In genomic region chr9:98786750-98787510, GRCh38 we compare ENCODE assay signal across 22 cellular contexts. TPM values are rescaled to one million over a fixed set of nuclear protein-coding genes. Genes with fewer than 3 reads are reported as not detected.
A peak's percentile ranks its signal among the peaks of the same experiment; 100 is the strongest.
DNase-seq lines count a peak whose midpoint lies in the region; ATAC-seq, FAIRE-seq and TF ChIP-seq lines count a peak whose summit lies in the region.
"Had no signal": no experiment of that assay in that cellular context is flagged by ENCODE, and none has a peak within 500 bp of the region (broad histone marks: within the 10 kb centered on the region; RNA-seq: fewer than 3 reads in every experiment).

No MANE protein-coding gene starts in this region.

- H3K27me3 ChIP-seq in IMR-90 (ENCODE audit: control insufficient read depth, insufficient read depth, low read length) (no peaks in the 10 kb centered on the region), small intestine (ENCODE audit: control insufficient read depth in 2 of 2, insufficient read depth in 2 of 2, low read length in 2 of 2) (no peaks in the 10 kb centered on the region)
- H3K27me3 ChIP-seq: Peyer's patch had no signal

- TF ChIP-seq CTCF in IMR-90 (conservative IDR thresholded peaks at IDR 0.05; ENCODE audit: low read depth, low read length), result no peak

- H4K5ac ChIP-seq in IMR-90 (ENCODE audit: low read depth, low read length), result no peak overlapping the region

- no peak overlapping the region for H3K14ac ChIP-seq in IMR-90 (replicated peaks; ENCODE audit: low read depth, low read length)

- peak overlapping the region; percentile 15 for H2AK9ac ChIP-seq in IMR-90 (replicated peaks; ENCODE audit: low read depth, low read length, poor library complexity)

- H2AFZ ChIP-seq in IMR-90 (replicated peaks; ENCODE audit: low read length, poor library complexity), result no peak overlapping the region
- H2AFZ ChIP-seq: GM23248 had no signal

- ATAC-seq in IMR-90 (ENCODE audit: low read depth), result no peak
- ATAC-seq in activated T-helper 17 cell treated with anti-CD3 and anti-CD28 coated beads, Interleukin-2, amount 50 U/mL, for 72 hours (replicated peaks), result no peak
- ATAC-seq in left lobe of liver, result no peak
- ATAC-seq in HG02798 (IDR thresholded peaks at IDR 0.05; ENCODE audit: poor library complexity, unreplicated experiment), result no peak
- ATAC-seq in HG02938 (IDR thresholded peaks at IDR 0.05; ENCODE audit: unreplicated experiment), result no peak
- ATAC-seq: A549, GM12878 had no signal

- 100% methylated on average over 1 of the region's 4 CpGs; no CpG with 5 or more reads in 1 of the 2 experiments for WGBS in IMR-90 (ENCODE audit: extremely low coverage in 2 of 2, insufficient read length in 1 of 2), 2 experiments
- WGBS in small intestine, 3 donors, result 84 to 98% (median 89%) methylated on average over 4 of the region's 4 CpGs

- H3K36me3 Mint-ChIP-seq in activated T-helper 17 cell treated with anti-CD3 and anti-CD28 coated beads, Interleukin-2, amount 50 U/mL, for 72 hours (ENCODE audit: low read depth), result peaks cover 25% of the 10 kb centered on the region

- no peak for DNase-seq in IMR-90
- DNase-seq in left lobe of liver (ENCODE audit: low spot score), result peak; percentile 18
- peak; percentile 70 for DNase-seq in small intestine
- DNase-seq in SK-N-DZ (ENCODE audit: low spot score), result no peak
- DNase-seq in DMS53 (lab: John Stamatoyannopoulos, UW), result no peak
- DNase-seq: Caco-2, GM23248, Karpas-422, MM.1S, NCI-H1417, NCI-H2029 treated with DMSO at 0.1 percent for 48 hours, NCI-H510A treated with DMSO at 0.1 percent for 48 hours, SHP77 had no signal

- no peak for FAIRE-seq in small intestine (lab: Jason Lieb, UNC)
- FAIRE-seq: A549, GM12878, GM18507, GM19239 had no signal

- no peak overlapping the region for H3K4me2 ChIP-seq in IMR-90 (ENCODE audit: low read depth, low read length)
- H3K4me2 ChIP-seq: A549 had no signal

- no peak overlapping the region for H3K23ac ChIP-seq in IMR-90 (ENCODE audit: low read depth, low read length)

- H3K18ac ChIP-seq in IMR-90 (ENCODE audit: low read depth, low read length), result no peak overlapping the region

- no peak for TF ChIP-seq RAD21 in IMR-90 (IDR thresholded peaks at IDR 0.05; ENCODE audit: low read length)

- peaks cover 31 to 51% of the 10 kb centered on the region in 2 experiments for H3K79me1 ChIP-seq in IMR-90 (ENCODE audit: low read depth in 1 of 2, low read length in 2 of 2)

- H2BK15ac ChIP-seq in IMR-90 (ENCODE audit: low read depth, low read length), result no peak overlapping the region

- no peak overlapping the region for H4K8ac ChIP-seq in IMR-90 (ENCODE audit: low read depth in 2 of 2, low read length in 2 of 2)

- H3K4me3 Mint-ChIP-seq in activated T-helper 17 cell treated with anti-CD3 and anti-CD28 coated beads, Interleukin-2, amount 50 U/mL, for 72 hours, result no peak overlapping the region
- H3K4me3 Mint-ChIP-seq: CD14-positive monocyte had no signal

- H3K9me3 ChIP-seq in IMR-90 (ENCODE audit: control insufficient read depth, insufficient read depth, low read length), result no peaks in the 10 kb centered on the region
- no peaks in the 10 kb centered on the region for H3K9me3 ChIP-seq in small intestine (ENCODE audit: control insufficient read depth, low read depth)
- H3K9me3 ChIP-seq: A549, Caco-2, Peyer's patch had no signal

- H3K4me1 Mint-ChIP-seq in activated T-helper 17 cell treated with anti-CD3 and anti-CD28 coated beads, Interleukin-2, amount 50 U/mL, for 72 hours, result no peaks in the 10 kb centered on the region

- POLR2A ChIA-PET in IMR-90 (lab: Charles Lee; ENCODE audit: unreplicated experiment), result no interaction called here

- H2BK5ac ChIP-seq in IMR-90 (ENCODE audit: low read depth, low read length, poor library complexity, severe bottlenecking), result no peak overlapping the region

- H4K91ac ChIP-seq in IMR-90 (ENCODE audit: insufficient read depth, low read depth, low read length), result no peak overlapping the region

- no peaks in the 10 kb centered on the region for H3K9me3 Mint-ChIP-seq in activated T-helper 17 cell treated with anti-CD3 and anti-CD28 coated beads, Interleukin-2, amount 50 U/mL, for 72 hours
- H3K9me3 Mint-ChIP-seq: CD14-positive monocyte had no signal

- peaks cover 31% of the 10 kb centered on the region for H3K36me3 ChIP-seq in IMR-90 (ENCODE audit: control insufficient read depth, insufficient read depth, low read length)
- no peaks in the 10 kb centered on the region for H3K36me3 ChIP-seq in small intestine (ENCODE audit: control insufficient read depth in 2 of 2, insufficient read depth in 2 of 2, low read length in 2 of 2)

- in situ Hi-C loops in IMR-90 (cut with MboI; ENCODE audit: low sequenced_read_pairs), result no loop called here

- no peak overlapping the region for H3K4ac ChIP-seq in IMR-90 (ENCODE audit: low read depth, low read length)

- peaks cover 18% of the 10 kb centered on the region for H3K9me1 ChIP-seq in IMR-90 (ENCODE audit: insufficient read depth, low read length)

- no peak overlapping the region for H2BK20ac ChIP-seq in IMR-90 (ENCODE audit: low read depth, low read length)

- intact Hi-C loops in IMR-90 (cut with micrococcal nuclease), result no loop called here

- no peak overlapping the region for H3K9ac ChIP-seq in IMR-90 (ENCODE audit: low read depth, low read length)
- H3K9ac ChIP-seq: GM23248 had no signal

- no peak overlapping the region for H2BK120ac ChIP-seq in IMR-90 (ENCODE audit: low read depth, low read length)

- H3K56ac ChIP-seq in IMR-90 (ENCODE audit: extremely low read depth, insufficient read depth, low read length), result no peak overlapping the region

- H3K27ac ChIP-seq in IMR-90 (ENCODE audit: insufficient read depth, low read length) (no peak overlapping the region), small intestine (ENCODE audit: low read depth in 1 of 2, low read length in 1 of 2) (no peak overlapping the region)
- H3K27ac ChIP-seq: A549, GM23248 had no signal

- no peak for TF ChIP-seq POLR2A in IMR-90 (IDR thresholded peaks at IDR 0.05; ENCODE audit: low read depth, low read length)

- H3K4me1 ChIP-seq in IMR-90 (ENCODE audit: control insufficient read depth, insufficient read depth, low read length) (peaks cover 4% of the 10 kb centered on the region), small intestine (ENCODE audit: control insufficient read depth in 2 of 2, insufficient read depth in 1 of 2, low read depth in 1 of 2, low read length in 1 of 2) (peaks cover 0 to 3% of the 10 kb centered on the region in 2 donors)

- no peak overlapping the region for H3K4me3 ChIP-seq in IMR-90 (ENCODE audit: insufficient read depth, low read depth, low read length)
- no peak overlapping the region for H3K4me3 ChIP-seq in small intestine (ENCODE audit: low read depth in 1 of 2, low read length in 2 of 2)
- H3K4me3 ChIP-seq: A549, GM12878, GM23248, Peyer's patch had no signal

- peaks cover 19% of the 10 kb centered on the region for H4K20me1 ChIP-seq in IMR-90 (ENCODE audit: insufficient read depth, low read length)

- H3K27me3 Mint-ChIP-seq in activated T-helper 17 cell treated with anti-CD3 and anti-CD28 coated beads, Interleukin-2, amount 50 U/mL, for 72 hours, result no peaks in the 10 kb centered on the region

- H3K27ac Mint-ChIP-seq in activated T-helper 17 cell treated with anti-CD3 and anti-CD28 coated beads, Interleukin-2, amount 50 U/mL, for 72 hours, result peak overlapping the region; percentile 28

- CTCF ChIA-PET in IMR-90 (lab: Yijun Ruan, JAX), result no interaction called here

- no peak overlapping the region for H2AK5ac ChIP-seq in IMR-90 (ENCODE audit: low read depth, low read length)

- dilution Hi-C loops in IMR-90 (cut with HindIII; ENCODE audit: low sequenced_read_pairs, unreplicated experiment), result no loop called here

- no TSS peak for BruUV-seq in IMR-90 (replicated peaks; lab: Mats Ljungman, UMichigan)

TF ChIP-seq in IMR-90, 13 proteins besides CTCF, POLR2A, EP300 and RAD21:
- peak; percentile 70 for TF ChIP-seq CEBPB (IDR thresholded peaks at IDR 0.05; ENCODE audit: low read depth, low read length)
- TF ChIP-seq USF2 (IDR thresholded peaks at IDR 0.05; ENCODE audit: low read depth, low read length), result no peak
TF ChIP-seq in IMR-90: peak in this region for 1.

RNA-seq across cellular contexts. Expression of gene ANKS6, which starts 9.4 kb away (rescaled TPM):
- total RNA-seq in IMR-90 (2012; rRNA removed) (8.6 and 9.0 TPM in 2 replicates), left lobe of liver (5.7 TPM)
- polyA plus RNA-seq in IMR-90 (2012; rRNA removed) (23.6 and 24.0 TPM in 2 replicates), small intestine (10 to 100 TPM; 17.3 to 20.1 (median 18.4) TPM)
- 16.4 and 20.2 TPM in 2 replicates for polyA plus RNA-seq in IMR-90 (2012; cell fraction: cytosol; rRNA removed)
- polyA plus RNA-seq in IMR-90 (2012; cell fraction: nucleus; rRNA removed; ENCODE audit: low replicate concordance), result 78.2 and 92.5 TPM in 2 replicates
- 10 to 100 TPM; 10.0 to 11.2 TPM for total RNA-seq in activated T-helper 17 cell treated with anti-CD3 and anti-CD28 coated beads, Interleukin-2, amount 50 U/mL, for 72 hours
- 13.7 and 21.7 TPM in 2 replicates for polyA plus RNA-seq in SK-N-DZ (2014; cell fraction: cytosol; rRNA removed)
- 35.7 and 36.9 TPM in 2 replicates for polyA plus RNA-seq in SK-N-DZ (2014; cell fraction: nucleus; rRNA removed)

RNA-seq across cellular contexts. Expression of gene GALNT12, which starts 20.5 kb away (rescaled TPM):
- total RNA-seq in IMR-90 (2012; rRNA removed), result 2.5 TPM in 2 replicates
- polyA plus RNA-seq in IMR-90 (2012; rRNA removed), result 2.0 and 2.3 TPM in 2 replicates
- 1.8 and 4.3 TPM in 2 replicates for polyA plus RNA-seq in IMR-90 (2012; cell fraction: cytosol; rRNA removed)
- 2.1 and 6.0 TPM in 2 replicates for polyA plus RNA-seq in IMR-90 (2012; cell fraction: nucleus; rRNA removed; ENCODE audit: low replicate concordance)
- 1 to 10 TPM; 4.1 to 5.5 TPM for total RNA-seq in activated T-helper 17 cell treated with anti-CD3 and anti-CD28 coated beads, Interleukin-2, amount 50 U/mL, for 72 hours
- 0.35 TPM for total RNA-seq in left lobe of liver
- 10 to 100 TPM in 2 of 3 donors, 1 to 10 TPM in 1; 7.8 to 18.1 (median 17.2) TPM for polyA plus RNA-seq in small intestine
- 0.87 and 1.9 TPM in 2 replicates for polyA plus RNA-seq in SK-N-DZ (2014; cell fraction: cytosol; rRNA removed)
- polyA plus RNA-seq in SK-N-DZ (2014; cell fraction: nucleus; rRNA removed), result 2.1 and 6.9 TPM in 2 replicates
- polyA plus RNA-seq: CD14-positive monocyte had no signal

Comparison
In these comparisons a context has a peak if more than half of its experiments do, and no peak if none do; other contexts are left out.
1. DNase-seq: peak in left lobe of liver (single experiment) and small intestine (single experiment); none in IMR-90 (single experiment), SK-N-DZ (single experiment) and DMS53 (single experiment).